Comparison of ENCODE assay signal across 8 cellular contexts in the genomic region with DNA sequence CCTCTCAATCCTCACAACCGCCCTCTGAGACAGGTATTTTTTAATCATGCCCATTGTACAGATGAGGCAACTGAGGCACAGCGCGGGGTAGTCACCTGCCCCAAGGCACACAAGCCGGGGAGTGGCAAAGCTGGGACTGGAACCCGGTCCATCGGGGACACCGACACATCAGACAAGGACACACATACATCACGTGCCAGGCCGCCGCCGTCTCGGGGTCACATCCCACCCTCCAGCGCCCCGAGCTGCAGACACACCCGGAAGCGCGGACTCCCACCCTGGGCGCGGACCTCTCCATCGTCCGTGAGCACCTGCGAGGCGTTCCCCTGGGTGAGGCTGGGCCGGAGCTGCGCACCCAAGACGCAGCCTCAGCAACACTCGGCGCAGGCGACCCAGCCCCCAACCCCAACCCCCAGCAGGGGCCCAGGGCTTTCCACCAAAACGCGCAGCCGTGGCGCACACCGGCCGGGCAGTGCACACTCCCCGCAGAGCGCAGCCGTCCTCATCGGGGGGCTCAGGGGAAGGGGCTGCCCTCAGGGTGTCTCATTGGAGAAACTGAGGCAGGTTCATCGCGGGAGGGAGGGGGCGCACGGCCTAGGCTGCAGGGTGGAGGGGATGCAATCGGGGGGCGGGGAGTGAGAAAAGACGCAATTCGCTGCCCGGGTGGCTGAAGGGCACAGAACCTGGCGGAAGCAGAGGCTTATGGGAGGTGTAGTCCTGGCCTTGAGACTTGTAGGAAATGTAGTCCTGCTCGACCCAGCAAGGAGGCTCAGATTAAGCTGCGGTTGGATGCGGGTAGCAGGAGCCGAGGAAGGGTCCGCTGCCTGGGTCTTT. TPM values are rescaled to one million over a fixed set of nuclear protein-coding genes. Genes with fewer than 3 reads are reported as not detected.
DNase-seq lines count a peak whose midpoint lies in the region; ATAC-seq, FAIRE-seq and TF ChIP-seq lines count a peak whose summit lies in the region.

No MANE protein-coding gene starts in this region.

- POLR2A ChIA-PET in BJ (lab: Charles Lee), result interaction anchor here (0.6 kb wide), 1 partner anchor 20 kb away, joined by 3 read pairs; no protein-coding TSS in a partner anchor

- H3K27ac ChIP-seq in VCaP (peak overlapping the region; percentile 70; the same call in 1 of the 2 replicates), keratinocyte (ENCODE audit: control insufficient read depth, insufficient read depth, low read length) (no peak overlapping the region)

- dilution Hi-C loops in keratinocyte (cut with MboI; ENCODE audit: extremely low pct_ligation_motif_present, low sequenced_read_pairs), result no loop called here

- no peaks in the 10 kb centered on the region for H3K79me2 ChIP-seq in keratinocyte (ENCODE audit: control insufficient read depth, insufficient read depth, low read length)

- ATAC-seq in GM21526 (IDR thresholded peaks at IDR 0.05; ENCODE audit: low FRiP score, unreplicated experiment) (peak; percentile 43), GM21723 (IDR thresholded peaks at IDR 0.05; ENCODE audit: unreplicated experiment) (no peak)

- peaks cover 21% of the 10 kb centered on the region for H3K27me3 ChIP-seq in BJ (ENCODE audit: control insufficient read depth, insufficient read depth, low read length)
- peaks cover 21% of the 10 kb centered on the region for H3K27me3 ChIP-seq in keratinocyte (ENCODE audit: control insufficient read depth, extremely low read depth, insufficient read depth, low read length)

- peak overlapping the region; percentile 33 for H3K9ac ChIP-seq in keratinocyte (ENCODE audit: control insufficient read depth, extremely low read depth, insufficient read depth, low read length)

- peak overlapping the region; percentile 74 for H3K4me2 ChIP-seq in keratinocyte (ENCODE audit: control insufficient read depth, extremely low read depth, insufficient read depth, low read depth, low read length)

- H3K9me3 ChIP-seq in keratinocyte (ENCODE audit: control insufficient read depth, low read depth, low read length), result no peaks in the 10 kb centered on the region

- TF ChIP-seq CTCF in BJ (IDR thresholded peaks at IDR 0.05; ENCODE audit: insufficient read depth, low read depth, low read length) (no peak), VCaP (conservative IDR thresholded peaks at IDR 0.05) (no peak), cardiac fibroblast (IDR thresholded peaks at IDR 0.05; ENCODE audit: low read depth, low read length) (no peak), keratinocyte (optimal IDR thresholded peaks at IDR 0.05 in 1 of 3, IDR thresholded peaks at IDR 0.05 in 1 of 3, conservative IDR thresholded peaks at IDR 0.05 in 1 of 3; ENCODE audit: extremely low read depth in 1 of 3, insufficient read depth in 2 of 3, low read length in 3 of 3) (no peak)

- H3K4me3 ChIP-seq in BJ (ENCODE audit: low read depth, low read length) (peak overlapping the region; percentile 67), cardiac fibroblast (replicated peaks in 1 of 2; ENCODE audit: low read depth in 2 of 2, low read length in 2 of 2) (peak overlapping the region; percentile 60 to 72), keratinocyte (ENCODE audit: control insufficient read depth in 2 of 3, extremely low read depth in 1 of 3, insufficient read depth in 2 of 3, low read depth in 1 of 3, low read length in 3 of 3) (peak overlapping the region; percentile 55 to 68 (median 68))

- CTCF ChIA-PET in BJ (lab: Yijun Ruan, JAX), result interaction anchor here (0.6 to 1.6 kb wide), 2 partner anchors 9 to 71 kb away, joined by 3 to 6 read pairs; no protein-coding TSS in a partner anchor

- H3K36me3 ChIP-seq in BJ (ENCODE audit: control insufficient read depth, insufficient read depth, low read length) (no peaks in the 10 kb centered on the region), keratinocyte (ENCODE audit: control insufficient read depth in 2 of 2, extremely low read depth in 1 of 2, insufficient read depth in 2 of 2, low read length in 2 of 2) (no peaks in the 10 kb centered on the region)

- no peaks in the 10 kb centered on the region for H4K20me1 ChIP-seq in keratinocyte (ENCODE audit: control insufficient read depth, extremely low read depth, insufficient read depth, low read length)

- peak; percentile 73 for FAIRE-seq in keratinocyte (lab: Jason Lieb, UNC)

- no peaks in the 10 kb centered on the region for H3K9me1 ChIP-seq in keratinocyte (ENCODE audit: control insufficient read depth, extremely low read depth, insufficient read depth, low read length)

- peak overlapping the region; percentile 84 for H2AFZ ChIP-seq in keratinocyte (ENCODE audit: control insufficient read depth, low read length)

- peaks cover 2% of the 10 kb centered on the region for H3K4me1 ChIP-seq in keratinocyte (ENCODE audit: control insufficient read depth, extremely low read depth, insufficient read depth, low read length)

- DNase-seq in BJ (ENCODE audit: low read depth) (no peak), NCI-H2171 (lab: John Stamatoyannopoulos, UW) (peak; percentile 77), cardiac fibroblast (ENCODE audit: low read depth in 2 of 2) (peak; percentile 64 to 74), keratinocyte (ENCODE audit: low read depth, low spot score) (no peak)
- peak in 2 of 3 donors; percentile 66 to 68 for DNase-seq in stimulated activated CD4-positive, alpha-beta T cell treated with anti-CD3 and anti-CD28 coated beads, Interleukin-12 subunit alpha, Interleukin-12 subunit beta, amount 100 ng/mL, for 48 hours (ENCODE audit: low read depth in 2 of 3, low spot score in 1 of 3)

RNA-seq across cellular contexts. Expression of gene LMTK3, which starts 1.9 kb away (rescaled TPM):
- 0.04 TPM in 1 of 2 replicates, not detected in the other for polyA plus RNA-seq in BJ (2011; rRNA removed)
- 0.05 TPM in 1 of 2 replicates, not detected in the other for polyA minus RNA-seq in BJ (2011; rRNA and poly(A)+ RNA removed)
- 0.51 to 0.76 TPM (median 0.68 TPM) in 3 replicates for polyA plus RNA-seq in keratinocyte
- polyA plus RNA-seq in keratinocyte (2011; ENCODE audit: low read depth), result 0.64 TPM
- polyA plus RNA-seq in keratinocyte (2011; cell fraction: cytosol; rRNA removed), result 0.12 and 0.71 TPM in 2 replicates
- polyA plus RNA-seq in keratinocyte (2011; cell fraction: nucleus; rRNA removed), result 1.6 and 2.4 TPM in 2 replicates
- polyA plus RNA-seq in keratinocyte (2012; ENCODE audit: low replicate concordance), result 1.2 and 4.2 TPM in 2 replicates
- polyA minus RNA-seq in keratinocyte, result 0.13 to 0.56 TPM (median 0.20 TPM) in 3 replicates
- polyA minus RNA-seq in keratinocyte (2011; cell fraction: cytosol; rRNA and poly(A)+ RNA removed), result 1.5 TPM
- 1.7 and 1.8 TPM in 2 replicates for polyA minus RNA-seq in keratinocyte (2011; cell fraction: nucleus; rRNA and poly(A)+ RNA removed)

RNA-seq across cellular contexts. Expression of gene SULT2B1, which starts 38.5 kb away (rescaled TPM):
- polyA plus RNA-seq in BJ (2011; rRNA removed) (0.25 TPM in 1 of 2 replicates, not detected in the other), keratinocyte (6.0 to 10.2 TPM (median 8.9 TPM) in 3 replicates)
- 0.28 TPM in 1 of 2 replicates, not detected in the other for polyA minus RNA-seq in BJ (2011; rRNA and poly(A)+ RNA removed)
- 92.9 TPM for polyA plus RNA-seq in keratinocyte (2011; ENCODE audit: low read depth)
- polyA plus RNA-seq in keratinocyte (2011; cell fraction: cytosol; rRNA removed), result 9.9 and 11.2 TPM in 2 replicates
- 6.5 and 6.7 TPM in 2 replicates for polyA plus RNA-seq in keratinocyte (2011; cell fraction: nucleus; rRNA removed)
- 12.1 and 225 TPM in 2 replicates for polyA plus RNA-seq in keratinocyte (2012; ENCODE audit: low replicate concordance)
- 5.1 to 11.3 TPM (median 10.8 TPM) in 3 replicates for polyA minus RNA-seq in keratinocyte
- 8.8 TPM for polyA minus RNA-seq in keratinocyte (2011; cell fraction: cytosol; rRNA and poly(A)+ RNA removed)
- polyA minus RNA-seq in keratinocyte (2011; cell fraction: nucleus; rRNA and poly(A)+ RNA removed), result 5.5 and 6.4 TPM in 2 replicates

RNA-seq across cellular contexts. Expression of gene CYTH2, which starts 44.3 kb away (rescaled TPM):
- polyA plus RNA-seq in BJ (2011; rRNA removed) (40.5 and 65.8 TPM in 2 replicates), keratinocyte (27.0 to 33.5 TPM (median 32.2 TPM) in 3 replicates)
- polyA minus RNA-seq in BJ (2011; rRNA and poly(A)+ RNA removed), result 44.4 and 56.7 TPM in 2 replicates
- polyA plus RNA-seq in keratinocyte (2011; ENCODE audit: low read depth), result 23.3 TPM
- 18.8 and 24.4 TPM in 2 replicates for polyA plus RNA-seq in keratinocyte (2011; cell fraction: cytosol; rRNA removed)
- polyA plus RNA-seq in keratinocyte (2011; cell fraction: nucleus; rRNA removed), result 83.4 and 98.3 TPM in 2 replicates
- 30.4 and 34.0 TPM in 2 replicates for polyA plus RNA-seq in keratinocyte (2012; ENCODE audit: low replicate concordance)
- polyA minus RNA-seq in keratinocyte, result 35.4 to 45.9 TPM (median 39.3 TPM) in 3 replicates
- 12.7 TPM for polyA minus RNA-seq in keratinocyte (2011; cell fraction: cytosol; rRNA and poly(A)+ RNA removed)
- polyA minus RNA-seq in keratinocyte (2011; cell fraction: nucleus; rRNA and poly(A)+ RNA removed), result 26.8 and 27.9 TPM in 2 replicates

RNA-seq across cellular contexts. Expression of gene KCNJ14, which starts 58.1 kb away (rescaled TPM):
- polyA plus RNA-seq in BJ (2011; rRNA removed) (0.31 and 0.34 TPM in 2 replicates), keratinocyte (0.34 to 0.46 TPM (median 0.39 TPM) in 3 replicates)
- 0.28 and 0.46 TPM in 2 replicates for polyA minus RNA-seq in BJ (2011; rRNA and poly(A)+ RNA removed)
- polyA plus RNA-seq in keratinocyte (2011; ENCODE audit: low read depth), result 0.81 TPM
- 0.19 and 0.33 TPM in 2 replicates for polyA plus RNA-seq in keratinocyte (2011; cell fraction: cytosol; rRNA removed)
- 2.1 and 3.4 TPM in 2 replicates for polyA plus RNA-seq in keratinocyte (2011; cell fraction: nucleus; rRNA removed)
- polyA plus RNA-seq in keratinocyte (2012; ENCODE audit: low replicate concordance), result 0.49 and 2.4 TPM in 2 replicates
- 0.99 to 1.3 TPM (median 1.1 TPM) in 3 replicates for polyA minus RNA-seq in keratinocyte
- polyA minus RNA-seq in keratinocyte (2011; cell fraction: cytosol; rRNA and poly(A)+ RNA removed), result 0.96 TPM
- 1.4 and 2.1 TPM in 2 replicates for polyA minus RNA-seq in keratinocyte (2011; cell fraction: nucleus; rRNA and poly(A)+ RNA removed)

Comparison
In these comparisons a context has a peak if more than half of its experiments do, and no peak if none do; other contexts are left out.
1. DNase-seq: peak in NCI-H2171 (single experiment), cardiac fibroblast (2 of 2) and stimulated activated CD4-positive, alpha-beta T cell treated with anti-CD3 and anti-CD28 coated beads, Interleukin-12 subunit alpha, Interleukin-12 subunit beta, amount 100 ng/mL, for 48 hours (2 of 3); none in BJ (single experiment) and keratinocyte (single experiment).
2. Peak in every context shown above with its lines, with median percentiles within 50 percentile points of each other: H3K4me3 ChIP-seq.